ENCODE assay signal across 19 cellular contexts in genomic region chr12:99522456-99522855, GRCh38.
A peak's percentile ranks its signal among the peaks of the same experiment; 100 is the strongest.
DNase-seq lines count a peak whose midpoint lies in the region; ATAC-seq and TF ChIP-seq lines count a peak whose summit lies in the region.
"Had no signal": no experiment of that assay in that cellular context is flagged by ENCODE, and none has a peak within 500 bp of the region (broad histone marks: within the 10 kb centered on the region; RNA-seq: fewer than 3 reads in every experiment).

No MANE protein-coding gene starts in this region.

- H2AFZ ChIP-seq in SK-N-SH (ENCODE audit: low read depth): no peak overlapping the region

- no peak for TF ChIP-seq EP300 in SK-N-SH (IDR thresholded peaks at IDR 0.05; ENCODE audit: borderline replicate concordance in 1 of 2, low read depth in 1 of 2, low read length in 1 of 2)

- H3K9ac ChIP-seq in SK-N-SH: no peak overlapping the region
- H3K9ac ChIP-seq: BLaER1 had no signal

- no peaks in the 10 kb centered on the region for H3K79me2 ChIP-seq in SK-N-SH (ENCODE audit: insufficient read depth)

- H4K20me1 ChIP-seq in SK-N-SH (ENCODE audit: insufficient read depth): no peaks in the 10 kb centered on the region
- H4K20me1 ChIP-seq: BLaER1 had no signal

- WGBS in SK-N-SH (ENCODE audit: low lambda C conversion rate): 27% methylated on average over 2 of the region's 2 CpGs

- H3K27me3 ChIP-seq in SK-N-SH (ENCODE audit: insufficient read depth) (no peaks in the 10 kb centered on the region), upper lobe of right lung (no peaks in the 10 kb centered on the region)
- H3K27me3 ChIP-seq: BLaER1 had no signal

- intact Hi-C loops in upper lobe of right lung (cut with DNase I): no loop called here

- H3K4me1 ChIP-seq in SK-N-SH (ENCODE audit: control insufficient read depth in 1 of 2, insufficient read depth in 2 of 2, low read depth in 1 of 2, low read length in 1 of 2) (no peaks in the 10 kb centered on the region), upper lobe of right lung (no peaks in the 10 kb centered on the region)
- H3K4me1 ChIP-seq: BLaER1, HAP-1 had no signal

- no peak overlapping the region for H3K4me3 ChIP-seq in SK-N-SH (ENCODE audit: low read depth in 2 of 2, low read length in 1 of 2)
- H3K4me3 ChIP-seq in retinal pigment epithelial cell (ENCODE audit: low read length): no peak overlapping the region
- H3K4me3 ChIP-seq in upper lobe of right lung: no peak overlapping the region
- H3K4me3 ChIP-seq: BLaER1, GM12878, HAP-1 had no signal

- DNase-seq in SK-N-SH: no peak
- peak; percentile 32 for DNase-seq in kidney tubule cell (ENCODE audit: low spot score)
- DNase-seq in retinal pigment epithelial cell (ENCODE audit: low read depth): peak; percentile 42
- no peak for DNase-seq in upper lobe of right lung
- DNase-seq in UCSD-AML1 (lab: John Stamatoyannopoulos, UW; ENCODE audit: unreplicated experiment): no peak
- DNase-seq: CD4-positive, CD25-positive, alpha-beta regulatory T cell; CD8-positive, alpha-beta T cell; DMS 273 treated with DMSO at 0.1 percent for 48 hours; DMS79; EL; GDM1; GOT3; HFFc6 had no signal

- H3K27ac ChIP-seq in SK-N-SH (ENCODE audit: low read depth in 2 of 2, low read length in 1 of 2) (no peak overlapping the region), upper lobe of right lung (no peak overlapping the region)
- H3K27ac ChIP-seq: 22Rv1, BLaER1, C4-2B had no signal

- no peak for TF ChIP-seq CTCF in SK-N-SH (IDR thresholded peaks at IDR 0.05)
- no peak for TF ChIP-seq CTCF in retinal pigment epithelial cell (conservative IDR thresholded peaks at IDR 0.05; ENCODE audit: low read depth, low read length)
- TF ChIP-seq CTCF in upper lobe of right lung (IDR thresholded peaks at IDR 0.05): no peak

- no peak for ATAC-seq in SK-N-SH treated with all-trans-retinoic acid at 6 μM for 48 hours
- no peak for ATAC-seq in upper lobe of right lung
- ATAC-seq: CD8-positive, alpha-beta T cell; GM12878 had no signal

- POLR2A ChIA-PET in SK-N-SH (lab: Yijun Ruan, JAX): no interaction called here

- CTCF ChIA-PET in SK-N-SH (lab: Yijun Ruan, JAX): interaction anchor here (0.5 kb wide), 1 partner anchor 20 kb away, joined by 3 read pairs; no protein-coding TSS in a partner anchor

- H3K4me2 ChIP-seq in SK-N-SH: no peak overlapping the region
- H3K4me2 ChIP-seq: BLaER1 had no signal

- H3K9me3 ChIP-seq in SK-N-SH (0 out of 2 replicates have a peak, but pooled peaks cover 6% of the 10 kb centered on the region), upper lobe of right lung (peaks cover 3% of the 10 kb centered on the region)
- H3K9me3 ChIP-seq: HAP-1 had no signal

- no peaks in the 10 kb centered on the region for H3K9me2 ChIP-seq in SK-N-SH

- no peak for TF ChIP-seq RAD21 in SK-N-SH (IDR thresholded peaks at IDR 0.05; ENCODE audit: low read length)

- H3K36me3 ChIP-seq in SK-N-SH (replicated peaks in 1 of 2; ENCODE audit: control insufficient read depth in 1 of 2, insufficient read depth in 2 of 2, low read length in 1 of 2) (no peaks in the 10 kb centered on the region), upper lobe of right lung (no peaks in the 10 kb centered on the region)
- H3K36me3 ChIP-seq: HAP-1 had no signal

- H3F3A ChIP-seq in SK-N-SH (replicated peaks; ENCODE audit: insufficient read depth): no peaks in the 10 kb centered on the region

TF ChIP-seq in SK-N-SH, 30 proteins besides CTCF, POLR2A, EP300 and RAD21:
- no peak for TF ChIP-seq TAF1 (IDR thresholded peaks at IDR 0.05; ENCODE audit: borderline replicate concordance, low read depth, low read length)
- TF ChIP-seq, protein P1, sequence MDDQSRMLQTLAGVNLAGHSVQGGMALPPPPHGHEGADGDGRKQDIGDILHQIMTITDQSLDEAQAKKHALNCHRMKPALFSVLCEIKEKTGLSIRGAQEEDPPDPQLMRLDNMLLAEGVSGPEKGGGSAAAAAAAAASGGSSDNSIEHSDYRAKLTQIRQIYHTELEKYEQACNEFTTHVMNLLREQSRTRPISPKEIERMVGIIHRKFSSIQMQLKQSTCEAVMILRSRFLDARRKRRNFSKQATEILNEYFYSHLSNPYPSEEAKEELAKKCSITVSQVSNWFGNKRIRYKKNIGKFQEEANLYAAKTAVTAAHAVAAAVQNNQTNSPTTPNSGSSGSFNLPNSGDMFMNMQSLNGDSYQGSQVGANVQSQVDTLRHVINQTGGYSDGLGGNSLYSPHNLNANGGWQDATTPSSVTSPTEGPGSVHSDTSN (IDR thresholded peaks at IDR 0.05): peak; percentile 31; the same call in 1 of the 2 replicates
TF ChIP-seq in SK-N-SH: peak in this region for 1.

TF ChIP-seq in SK-N-SH treated with all-trans-retinoic acid at 6 μM for 48 hours, 23 proteins besides CTCF, POLR2A, EP300 and RAD21:
- no peak for TF ChIP-seq CSDC2 (CRISPR knock-in tag; IDR thresholded peaks at IDR 0.05)
- no peak for TF ChIP-seq ARNTL (CRISPR knock-in tag; IDR thresholded peaks at IDR 0.05; ENCODE audit: borderline replicate concordance, low read depth)
- TF ChIP-seq OSR1 (CRISPR knock-in tag; IDR thresholded peaks at IDR 0.05): no peak
- TF ChIP-seq ZFP3 (CRISPR knock-in tag; IDR thresholded peaks at IDR 0.05): no peak

Comparison
In these comparisons a context has a peak if more than half of its experiments do, and no peak if none do; other contexts are left out.
1. DNase-seq: peak in kidney tubule cell (single experiment) and retinal pigment epithelial cell (single experiment); none in SK-N-SH (single experiment), upper lobe of right lung (single experiment) and UCSD-AML1 (single experiment).